ENCODE assay signal across 34 cellular contexts in genomic region chr11:133075351-133075750, GRCh38.
"Had no signal": no experiment of that assay in that cellular context is flagged by ENCODE, and none has a peak within 500 bp of the region (broad histone marks: within the 10 kb centered on the region; RNA-seq: fewer than 3 reads in every experiment).

No MANE protein-coding gene starts in this region.

- H3K9me3 ChIP-seq: MG63 had no signal

- H3K4me3 ChIP-seq: MG63 had no signal

- DNase-seq: Karpas-422, Kasumi-1, MG63, MM.1S, MV-4-11, NCI-H1048, NCI-H1092, NCI-H1092 treated with DMSO at 0.1 percent for 48 hours, NCI-H1105, NCI-H1105 treated with DMSO at 0.1 percent for 48 hours, NCI-H1417, NCI-H1417 treated with DMSO at 0.1 percent for 48 hours, NCI-H1436, NCI-H1436 treated with DMSO at 0.1 percent for 48 hours, NCI-H146, NCI-H1694, NCI-H1694 treated with DMSO at 0.1 percent for 48 hours, NCI-H187, NCI-H187 treated with DMSO at 0.1 percent for 48 hours, NCI-H1930, NCI-H2029, NCI-H2029 treated with DMSO at 0.1 percent for 48 hours, NCI-H2081, NCI-H2081 treated with DMSO at 0.1 percent for 48 hours, NCI-H2107, NCI-H2171, NCI-H2171 treated with DMSO at 0.1 percent for 48 hours, NCI-H2227 treated with DMSO at 0.1 percent for 48 hours, NCI-H226, NCI-H345, NCI-H446, NCI-H446 treated with DMSO at 0.1 percent for 48 hours, NCI-H510A had no signal

- H3K27ac ChIP-seq: KMS-11 had no signal

- H3K36me3 ChIP-seq: MG63 had no signal
